In genomic region chr17:78728495-78728894, GRCh38 we compare ENCODE assay signal across 22 cellular contexts. TPM values are rescaled to one million over a fixed set of nuclear protein-coding genes. Genes with fewer than 3 reads are reported as not detected.
DNase-seq lines count a peak whose midpoint lies in the region; ATAC-seq and TF ChIP-seq lines count a peak whose summit lies in the region.
"Had no signal": no experiment of that assay in that cellular context is flagged by ENCODE, and none has a peak within 500 bp of the region (broad histone marks: within the 10 kb centered on the region; RNA-seq: fewer than 3 reads in every experiment).

No MANE protein-coding gene starts in this region.

- H3K27ac Mint-ChIP-seq in activated naive CD4-positive, alpha-beta T cell treated with anti-CD3 and anti-CD28 coated beads, Interleukin-2, amount 50 U/mL, for 72 hours: peak overlapping the region; percentile 55 to 72
- peak overlapping the region; percentile 61 for H3K27ac Mint-ChIP-seq in activated naive CD8-positive, alpha-beta T cell treated with anti-CD3 and anti-CD28 coated beads, Interleukin-2, amount 50 U/mL, for 24 hours

- no peaks in the 10 kb centered on the region for H3K27me3 ChIP-seq in lower lobe of right lung (ENCODE audit: low read depth)
- H3K27me3 ChIP-seq: brain microvascular endothelial cell, colonic mucosa, testis, vagina had no signal

- ATAC-seq in activated naive CD4-positive, alpha-beta T cell treated with anti-CD3 and anti-CD28 coated beads, Interleukin-2, amount 50 U/mL, for 72 hours: no peak
- no peak for ATAC-seq in activated naive CD8-positive, alpha-beta T cell treated with anti-CD3 and anti-CD28 coated beads, Interleukin-2, amount 50 U/mL, for 24 hours
- no peak for ATAC-seq in lower lobe of right lung
- ATAC-seq: PC-3 had no signal

- no peaks in the 10 kb centered on the region for H3K27me3 Mint-ChIP-seq in activated naive CD8-positive, alpha-beta T cell treated with anti-CD3 and anti-CD28 coated beads, Interleukin-2, amount 50 U/mL, for 24 hours

- TF ChIP-seq CTCF in lower lobe of right lung (IDR thresholded peaks at IDR 0.05): no peak

- peaks cover 61% of the 10 kb centered on the region for H3K4me1 ChIP-seq in lower lobe of right lung

- peaks cover 93% of the 10 kb centered on the region for H3K4me1 Mint-ChIP-seq in activated naive CD8-positive, alpha-beta T cell treated with anti-CD3 and anti-CD28 coated beads, Interleukin-2, amount 50 U/mL, for 24 hours

- DNase-seq in activated naive CD4-positive, alpha-beta T cell treated with anti-CD3 and anti-CD28 coated beads, Interleukin-2, amount 50 U/mL, for 72 hours (ENCODE audit: low spot score in 2 of 2): no peak
- no peak for DNase-seq in activated naive CD4-positive, alpha-beta T cell (lab: John Stamatoyannopoulos, UW)
- DNase-seq in activated naive CD8-positive, alpha-beta T cell treated with anti-CD3 and anti-CD28 coated beads, Interleukin-2, amount 50 U/mL, for 24 hours: no peak
- DNase-seq in NK-92 (lab: John Stamatoyannopoulos, UW; ENCODE audit: unreplicated experiment) (no peak), lower lobe of right lung (no peak), NCI-H526 treated with DMSO at 0.1 percent for 48 hours (lab: John Stamatoyannopoulos, UW) (no peak)
- DNase-seq: activated CD4-positive, alpha-beta T cell treated with anti-CD3 and anti-CD28 coated beads, Interleukin-2, amount 50 U/mL, for 4 hours; brain microvascular endothelial cell; colonic mucosa; DMS53; GOT3; Karpas-422; NCI-H1092 treated with DMSO at 0.1 percent for 48 hours; NCI-H2029; NCI-H345; PC-3; Right ventricle myocardium superior; SW 1271; testis had no signal

- H3K27ac ChIP-seq in KOPT-K1 (ENCODE audit: low read depth, low read length, poor library complexity, severe bottlenecking) (peak overlapping the region; percentile 99), lower lobe of right lung (no peak overlapping the region)
- H3K27ac ChIP-seq: brain microvascular endothelial cell, colonic mucosa, prostate gland, testis, vagina had no signal

- 0 out of 2 replicates have a peak, but pooled peaks cover 5% of the 10 kb centered on the region for H3K36me3 ChIP-seq in KOPT-K1 (ENCODE audit: insufficient read depth, low read length)
- H3K36me3 ChIP-seq in lower lobe of right lung: peaks cover 14% of the 10 kb centered on the region
- H3K36me3 ChIP-seq: brain microvascular endothelial cell, colonic mucosa, prostate gland, vagina had no signal

- intact Hi-C loops in lower lobe of right lung (cut with DNase I): no loop called here

- H3K4me3 ChIP-seq in lower lobe of right lung: no peak overlapping the region
- H3K4me3 ChIP-seq: colonic mucosa, prostate gland, testis, vagina had no signal

- H3K9me3 Mint-ChIP-seq in activated naive CD4-positive, alpha-beta T cell treated with anti-CD3 and anti-CD28 coated beads, Interleukin-2, amount 50 U/mL, for 72 hours: no peaks in the 10 kb centered on the region
- no peaks in the 10 kb centered on the region for H3K9me3 Mint-ChIP-seq in activated naive CD8-positive, alpha-beta T cell treated with anti-CD3 and anti-CD28 coated beads, Interleukin-2, amount 50 U/mL, for 24 hours

- H3K9me3 ChIP-seq in KOPT-K1 (ENCODE audit: insufficient read depth, low read length, poor library complexity, severe bottlenecking) (no peaks in the 10 kb centered on the region), lower lobe of right lung (no peaks in the 10 kb centered on the region)
- H3K9me3 ChIP-seq: colonic mucosa, prostate gland, testis, vagina had no signal

- no peak overlapping the region for H3K4me3 Mint-ChIP-seq in activated naive CD8-positive, alpha-beta T cell treated with anti-CD3 and anti-CD28 coated beads, Interleukin-2, amount 50 U/mL, for 24 hours

- peaks cover 0 to 9% of the 10 kb centered on the region in 2 donors for H3K36me3 Mint-ChIP-seq in activated naive CD4-positive, alpha-beta T cell treated with anti-CD3 and anti-CD28 coated beads, Interleukin-2, amount 50 U/mL, for 72 hours
- H3K36me3 Mint-ChIP-seq in activated naive CD8-positive, alpha-beta T cell treated with anti-CD3 and anti-CD28 coated beads, Interleukin-2, amount 50 U/mL, for 24 hours (ENCODE audit: low read depth): peaks cover 3% of the 10 kb centered on the region

RNA-seq across cellular contexts. Expression of gene CYTH1, which starts 53.6 kb away (rescaled TPM):
- 100 to 1,000 TPM in 1 of 2 donors, 10 to 100 TPM in 1; 82.6 to 148 TPM for total RNA-seq in activated naive CD4-positive, alpha-beta T cell treated with anti-CD3 and anti-CD28 coated beads, Interleukin-2, amount 50 U/mL, for 72 hours
- 110 TPM for total RNA-seq in lower lobe of right lung
